In genomic region chr11:62592216-62592815, GRCh38 we compare ENCODE assay signal across 6 cellular contexts. TPM values are rescaled to one million over a fixed set of nuclear protein-coding genes. Genes with fewer than 3 reads are reported as not detected.
DNase-seq lines count a peak whose midpoint lies in the region; ATAC-seq and TF ChIP-seq lines count a peak whose summit lies in the region.

No MANE protein-coding gene starts in this region.

- H3K27ac ChIP-seq in 22Rv1 (peak overlapping the region; percentile 93), stomach (peak overlapping the region; percentile 78 to 100 (median 97))

- no peaks in the 10 kb centered on the region for H3K27me3 ChIP-seq in MG63
- H3K27me3 ChIP-seq in stomach = no peaks in the 10 kb centered on the region

- TF ChIP-seq CTCF in 22Rv1 (IDR thresholded peaks at IDR 0.05) (0 out of 2 replicates have a peak, but pooled peaks have one; percentile 7), fibroblast of mammary gland (conservative IDR thresholded peaks at IDR 0.05; ENCODE audit: control insufficient read depth, insufficient read depth, low read depth, low read length) (no peak), stomach (IDR thresholded peaks at IDR 0.05) (no peak)

- H3K36me3 ChIP-seq in MG63 (peaks cover 57% of the 10 kb centered on the region), stomach (peaks cover 42 to 62% (median 56%) of the 10 kb centered on the region in 4 donors)

- DNase-seq in MG63 = no peak
- no peak for DNase-seq in fibroblast of mammary gland (ENCODE audit: low read depth)
- DNase-seq in stomach = no peak
- DNase-seq in DMS 273 treated with DMSO at 0.1 percent for 48 hours (lab: John Stamatoyannopoulos, UW) = no peak

- no peak for TF ChIP-seq EP300 in stomach (IDR thresholded peaks at IDR 0.05)

- ATAC-seq in GM18511 (IDR thresholded peaks at IDR 0.05; ENCODE audit: unreplicated experiment) = no peak

- no peaks in the 10 kb centered on the region for H3K9me3 ChIP-seq in MG63
- H3K9me3 ChIP-seq in stomach = no peaks in the 10 kb centered on the region

- no peak for TF ChIP-seq POLR2A in stomach (IDR thresholded peaks at IDR 0.05)

- intact Hi-C loops in stomach (cut with DNase I; ENCODE audit: low total_unique reads) = no loop called here

- H3K4me3 ChIP-seq in MG63 = peak overlapping the region; percentile 92
- peak overlapping the region; percentile 65 for H3K4me3 ChIP-seq in fibroblast of mammary gland (ENCODE audit: control insufficient read depth, low read depth, low read length)
- peak overlapping the region; percentile 66 to 87 (median 68) for H3K4me3 ChIP-seq in stomach

- peaks cover 42 to 68% (median 50%) of the 10 kb centered on the region in 4 donors for H3K4me1 ChIP-seq in stomach

- WGBS in stomach, 5 donors = 13 to 22% (median 20%) methylated on average over 10 to 11 of the region's 11 CpGs

RNA-seq across cellular contexts. Expression of gene TUT1, which starts 1.0 kb away (rescaled TPM):
- 11.1 and 20.3 TPM in 2 replicates for total RNA-seq in MG63 (2014; rRNA removed; shearing (Covaris generic); ENCODE audit: low replicate concordance)
- total RNA-seq in stomach = 10 to 100 TPM in 3 of 5 donors, 1 to 10 TPM in 2; 6.1 to 36.2 (median 12.3) TPM
- 10 to 100 TPM; 13.3 to 18.9 (median 16.3) TPM for polyA plus RNA-seq in stomach

RNA-seq across cellular contexts. Expression of gene MTA2, which starts 9.3 kb away (rescaled TPM):
- 84.9 and 117 TPM in 2 replicates for total RNA-seq in MG63 (2014; rRNA removed; shearing (Covaris generic); ENCODE audit: low replicate concordance)
- total RNA-seq in stomach = 100 to 1,000 TPM in 1 of 5 donors, 10 to 100 TPM in 4; 53.9 to 110 (median 85.3) TPM
- polyA plus RNA-seq in stomach = 10 to 100 TPM; 32.8 to 44.6 (median 34.7) TPM

RNA-seq across cellular contexts. Expression of gene EEF1G, which starts 18.6 kb away (rescaled TPM):
- total RNA-seq in MG63 (2014; rRNA removed; shearing (Covaris generic); ENCODE audit: low replicate concordance) = 2,571 and 3,577 TPM in 2 replicates
- 1,000 to 10,000 TPM in 1 of 5 donors, 100 to 1,000 TPM in 4; 671 to 1,412 (median 779) TPM for total RNA-seq in stomach
- polyA plus RNA-seq in stomach = 1,000 to 10,000 TPM; 1,415 to 1,760 (median 1,525) TPM

RNA-seq across cellular contexts. Expression of gene EML3, which starts 20.3 kb away (rescaled TPM):
- 18.1 and 20.9 TPM in 2 replicates for total RNA-seq in MG63 (2014; rRNA removed; shearing (Covaris generic); ENCODE audit: low replicate concordance)
- 100 to 1,000 TPM in 1 of 5 donors, 10 to 100 TPM in 4; 24.4 to 112 (median 51.8) TPM for total RNA-seq in stomach
- 10 to 100 TPM; 68.1 to 71.3 (median 69.2) TPM for polyA plus RNA-seq in stomach

RNA-seq across cellular contexts. Expression of gene ROM1, which starts 20.7 kb away (rescaled TPM):
- total RNA-seq in MG63 (2014; rRNA removed; shearing (Covaris generic); ENCODE audit: low replicate concordance) = 2.5 and 8.5 TPM in 2 replicates
- total RNA-seq in stomach = 1 to 10 TPM in 3 of 5 donors, under 1 TPM in 1, not detected in 1; 0.29 to 5.8 (median 2.8) TPM
- 10 to 100 TPM in 1 of 3 donors, 1 to 10 TPM in 2; 4.6 to 13.0 (median 5.1) TPM for polyA plus RNA-seq in stomach
